16 cellular contexts compared by ENCODE assay signal in genomic region chr10:111137012-111137411, GRCh38.
A peak's percentile ranks its signal among the peaks of the same experiment; 100 is the strongest.
DNase-seq lines count a peak whose midpoint lies in the region; ATAC-seq, FAIRE-seq and TF ChIP-seq lines count a peak whose summit lies in the region.
"Had no signal": no experiment of that assay in that cellular context is flagged by ENCODE, and none has a peak within 500 bp of the region (broad histone marks: within the 10 kb centered on the region; RNA-seq: fewer than 3 reads in every experiment).

No MANE protein-coding gene starts in this region.

- H3K36me3 Mint-ChIP-seq in osteocyte (ENCODE audit: unreplicated experiment) = no peaks in the 10 kb centered on the region
- H3K36me3 Mint-ChIP-seq: CD8-positive, alpha-beta memory T cell had no signal

- no peak for FAIRE-seq in H54 (lab: Jason Lieb, UNC)

- no peak for TF ChIP-seq EP300 in gastroesophageal sphincter (IDR thresholded peaks at IDR 0.05)

- no peaks in the 10 kb centered on the region for H3K36me3 ChIP-seq in gastroesophageal sphincter
- H3K36me3 ChIP-seq: heart left ventricle, uterus had no signal

- WGBS in gastroesophageal sphincter (ENCODE audit: low coverage in 1 of 2), 2 donors = 39 to 57% methylated on average over 4 to 6 of the region's 6 CpGs

- DNase-seq in DMS79 (lab: John Stamatoyannopoulos, UW) (peak; percentile 81), NCI-H2107 treated with DMSO at 0.1 percent for 48 hours (lab: John Stamatoyannopoulos, UW; ENCODE audit: unreplicated experiment) (peak; percentile 90), iPS DF 19.7 (ENCODE audit: low read depth, low spot score) (peak; percentile 95), osteocyte (ENCODE audit: extremely low spot score, unreplicated experiment) (peak; percentile 30), H54 (ENCODE audit: insufficient read length, low spot score) (no peak), NOMO-1 (lab: John Stamatoyannopoulos, UW; ENCODE audit: unreplicated experiment in 2 of 2) (no peak)
- DNase-seq: CD8-positive, alpha-beta memory T cell; heart left ventricle; left colon; NCI-H2227 treated with DMSO at 0.1 percent for 48 hours; stimulated activated CD4-positive, alpha-beta T cell treated with anti-CD3 and anti-CD28 coated beads, Interleukin-1b, Interleukin-23, amount 100 ng/mL, for 48 hours; uterus had no signal

- H3K9me3 Mint-ChIP-seq in osteocyte (ENCODE audit: unreplicated experiment) = no peaks in the 10 kb centered on the region
- H3K9me3 Mint-ChIP-seq: activated T-helper 2 cell treated with anti-CD3 and anti-CD28 coated beads, Interferon-gamma antibody, Interleukin-2, Interleukin-4, amounts not matched to agents 10 μg/mL and 5 μg/mL and 100 μg/mL, durations not matched to agents 14 hours and 24 hours and 36 hours; CD8-positive, alpha-beta memory T cell had no signal

- H3K4me3 Mint-ChIP-seq in osteocyte (ENCODE audit: unreplicated experiment) = no peak overlapping the region
- H3K4me3 Mint-ChIP-seq: CD8-positive, alpha-beta memory T cell had no signal

- H3K27me3 Mint-ChIP-seq in osteocyte (ENCODE audit: unreplicated experiment) = peaks cover 32% of the 10 kb centered on the region

- H3K27ac Mint-ChIP-seq in osteocyte (ENCODE audit: unreplicated experiment) = no peak overlapping the region
- H3K27ac Mint-ChIP-seq: activated T-helper 2 cell treated with anti-CD3 and anti-CD28 coated beads, Interferon-gamma antibody, Interleukin-2, Interleukin-4, amounts not matched to agents 10 μg/mL and 5 μg/mL and 100 μg/mL, durations not matched to agents 14 hours and 24 hours and 36 hours; CD8-positive, alpha-beta memory T cell had no signal

- TF ChIP-seq CTCF in osteocyte (IDR thresholded peaks at IDR 0.05) (no peak), gastroesophageal sphincter (IDR thresholded peaks at IDR 0.05) (no peak)

- no peak overlapping the region for H3K27ac ChIP-seq in gastroesophageal sphincter
- H3K27ac ChIP-seq: heart left ventricle, uterus had no signal

- H3K9me3 ChIP-seq in gastroesophageal sphincter = peaks cover 0 to 7% (median 0%) of the 10 kb centered on the region in 3 donors
- H3K9me3 ChIP-seq: uterus had no signal

- no peaks in the 10 kb centered on the region for H3K4me1 ChIP-seq in gastroesophageal sphincter
- H3K4me1 ChIP-seq: heart left ventricle, uterus had no signal

- TF ChIP-seq POLR2A in H54 (IDR thresholded peaks at IDR 0.05; ENCODE audit: low read depth, low read length) (no peak), gastroesophageal sphincter (IDR thresholded peaks at IDR 0.05) (no peak)

- ATAC-seq in GM19467 (IDR thresholded peaks at IDR 0.05; ENCODE audit: unreplicated experiment) (no peak), gastroesophageal sphincter (no peak)
- ATAC-seq: heart left ventricle, left colon, Right ventricle myocardium inferior had no signal

- H3K4me3 ChIP-seq in gastroesophageal sphincter = no peak overlapping the region
- H3K4me3 ChIP-seq: heart left ventricle, uterus had no signal

- peaks cover 28% of the 10 kb centered on the region for H3K27me3 ChIP-seq in gastroesophageal sphincter
- H3K27me3 ChIP-seq: uterus had no signal

- H3K4me1 Mint-ChIP-seq in osteocyte (ENCODE audit: unreplicated experiment) = no peaks in the 10 kb centered on the region
- H3K4me1 Mint-ChIP-seq: CD8-positive, alpha-beta memory T cell had no signal

Comparison
In these comparisons a context has a peak if more than half of its experiments do, and no peak if none do; other contexts are left out.
1. DNase-seq: peak in DMS79 (single experiment), NCI-H2107 treated with DMSO at 0.1 percent for 48 hours (single experiment), iPS DF 19.7 (single experiment) and osteocyte (single experiment); none in H54 (single experiment) and NOMO-1 (0 of 2).